In genomic region chr5:141681295-141681694, GRCh38 we compare ENCODE assay signal across 6 cellular contexts. TPM values are rescaled to one million over a fixed set of nuclear protein-coding genes. Genes with fewer than 3 reads are reported as not detected.
DNase-seq lines count a peak whose midpoint lies in the region; ATAC-seq and TF ChIP-seq lines count a peak whose summit lies in the region.

No MANE protein-coding gene starts in this region.

- 20 to 31% methylated on average over 2 of the region's 2 CpGs for WGBS in ectodermal cell, 2 experiments
- WGBS in prostate gland: 63% methylated on average over 2 of the region's 2 CpGs

- intact Hi-C loops in prostate gland (cut with DNase I): no loop called here

- H3K4me3 ChIP-seq in NT2/D1 (ENCODE audit: insufficient read length, low read depth): peak overlapping the region; percentile 56
- H3K4me3 ChIP-seq in ectodermal cell (ENCODE audit: insufficient read depth, low read depth, low read length): peak overlapping the region; percentile 41
- H3K4me3 ChIP-seq in prostate gland: peak overlapping the region; percentile 36 to 49

- H3K4me1 ChIP-seq in NT2/D1 (ENCODE audit: insufficient read depth, insufficient read length) (peaks cover 13% of the 10 kb centered on the region), ectodermal cell (ENCODE audit: control insufficient read depth, insufficient read depth, low read length) (peaks cover 24% of the 10 kb centered on the region), prostate gland (replicated peaks) (no peaks in the 10 kb centered on the region)

- H3K27me3 ChIP-seq in NT2/D1 (ENCODE audit: insufficient read depth, insufficient read length) (no peaks in the 10 kb centered on the region), ectodermal cell (ENCODE audit: control insufficient read depth, insufficient read depth, low read length, poor library complexity, severe bottlenecking) (no peaks in the 10 kb centered on the region), prostate gland (replicated peaks; ENCODE audit: insufficient read depth) (no peaks in the 10 kb centered on the region)

- no peak for TF ChIP-seq CTCF in prostate gland (IDR thresholded peaks at IDR 0.05)

- H3K36me3 ChIP-seq in NT2/D1 (ENCODE audit: insufficient read depth, insufficient read length, low read length) (peaks cover 21% of the 10 kb centered on the region), ectodermal cell (ENCODE audit: control insufficient read depth, insufficient read depth, low read length) (no peaks in the 10 kb centered on the region), prostate gland (no peaks in the 10 kb centered on the region)

- peak overlapping the region; percentile 85 for H3K9ac ChIP-seq in NT2/D1 (ENCODE audit: insufficient read length, low read depth)

- no peak for ATAC-seq in activated CD4-positive, CD25-positive, alpha-beta regulatory T cell treated with anti-CD3 and anti-CD28 coated beads, Interleukin-2, amount 50 U/mL, for 24 hours

- peak overlapping the region; percentile 31 for H3K27ac ChIP-seq in ectodermal cell (ENCODE audit: insufficient read depth, low read depth, low read length, poor library complexity, severe bottlenecking)
- peak overlapping the region; percentile 66 to 67 for H3K27ac ChIP-seq in prostate gland

- no peak for TF ChIP-seq POLR2A in prostate gland (IDR thresholded peaks at IDR 0.05)

- in situ Hi-C loops in G401 (cut with HindIII; ENCODE audit: low sequenced_read_pairs): no loop called here

- no peaks in the 10 kb centered on the region for H3K9me3 ChIP-seq in NT2/D1 (ENCODE audit: insufficient read depth, low read length)
- H3K9me3 ChIP-seq in ectodermal cell (ENCODE audit: control insufficient read depth, low read length): no peaks in the 10 kb centered on the region
- H3K9me3 ChIP-seq in prostate gland: no peaks in the 10 kb centered on the region

- DNase-seq in NT2/D1 (ENCODE audit: low read depth, low spot score) (no peak), prostate gland (ENCODE audit: low spot score) (no peak), NCI-H446 (lab: John Stamatoyannopoulos, UW) (no peak), G401 (ENCODE audit: low spot score) (no peak)

RNA-seq across cellular contexts. Expression of gene ARAP3, which starts 0.7 kb away (rescaled TPM):
- 21.2 TPM for polyA plus RNA-seq in ectodermal cell (2013, experiment 1 of 4)
- 22.3 TPM for polyA plus RNA-seq in ectodermal cell (2013, experiment 2 of 4)
- 16.1 TPM for polyA plus RNA-seq in ectodermal cell (2013, experiment 3 of 4)
- polyA plus RNA-seq in ectodermal cell (2013, experiment 4 of 4): 18.3 TPM
- total RNA-seq in prostate gland: 1 to 10 TPM; 4.0 to 8.4 TPM
- total RNA-seq in G401 (2014; rRNA removed; shearing (Covaris generic)): not detected in 2 replicates

RNA-seq across cellular contexts. Expression of gene FCHSD1, which starts 30.1 kb away (rescaled TPM):
- 22.2 TPM for polyA plus RNA-seq in ectodermal cell (2013, experiment 1 of 4)
- polyA plus RNA-seq in ectodermal cell (2013, experiment 2 of 4): 17.7 TPM
- polyA plus RNA-seq in ectodermal cell (2013, experiment 3 of 4): 15.2 TPM
- polyA plus RNA-seq in ectodermal cell (2013, experiment 4 of 4): 17.8 TPM
- total RNA-seq in prostate gland: 10 to 100 TPM; 24.9 to 30.2 TPM
- 8.8 and 17.7 TPM in 2 replicates for total RNA-seq in G401 (2014; rRNA removed; shearing (Covaris generic))

RNA-seq across cellular contexts. Expression of gene RELL2, which starts 44.5 kb away (rescaled TPM):
- polyA plus RNA-seq in ectodermal cell (2013, experiment 1 of 4): 2.6 TPM
- 2.3 TPM for polyA plus RNA-seq in ectodermal cell (2013, experiment 2 of 4)
- polyA plus RNA-seq in ectodermal cell (2013, experiment 3 of 4): 3.0 TPM
- polyA plus RNA-seq in ectodermal cell (2013, experiment 4 of 4): 1.9 TPM
- 1 to 10 TPM; 3.9 to 7.2 TPM for total RNA-seq in prostate gland
- 9.9 and 21.2 TPM in 2 replicates for total RNA-seq in G401 (2014; rRNA removed; shearing (Covaris generic))

RNA-seq across cellular contexts. Expression of gene HDAC3, which starts 44.6 kb away (rescaled TPM):
- 105 TPM for polyA plus RNA-seq in ectodermal cell (2013, experiment 1 of 4)
- polyA plus RNA-seq in ectodermal cell (2013, experiment 2 of 4): 98.1 TPM
- 84.3 TPM for polyA plus RNA-seq in ectodermal cell (2013, experiment 3 of 4)
- polyA plus RNA-seq in ectodermal cell (2013, experiment 4 of 4): 85.0 TPM
- total RNA-seq in prostate gland: 10 to 100 TPM; 54.9 to 74.6 TPM
- total RNA-seq in G401 (2014; rRNA removed; shearing (Covaris generic)): 105 and 117 TPM in 2 replicates
